In the genomic region with DNA sequence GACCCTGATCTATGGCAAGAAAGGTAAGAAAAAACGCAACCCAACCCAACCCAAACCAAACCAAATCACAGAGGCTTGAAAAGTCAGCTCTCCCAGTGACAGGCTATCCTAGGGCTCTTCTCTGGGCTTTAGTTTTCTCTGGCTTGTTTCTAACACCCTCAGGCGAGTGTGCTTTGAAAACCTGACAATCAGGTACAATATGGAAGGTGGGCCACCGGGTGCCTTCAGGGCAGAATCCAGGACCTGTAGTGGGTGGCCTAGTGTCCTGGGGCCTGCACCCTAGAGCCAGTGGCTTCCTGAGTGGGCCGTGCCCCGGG, we compare ENCODE assay signal across 8 cellular contexts. TPM values are rescaled to one million over a fixed set of nuclear protein-coding genes. Genes with fewer than 3 reads are reported as not detected.
DNase-seq lines count a peak whose midpoint lies in the region; ATAC-seq and TF ChIP-seq lines count a peak whose summit lies in the region.

No MANE protein-coding gene starts in this region.

- H3K4me3 Mint-ChIP-seq in HFFc6 (peak overlapping the region; percentile 70), immature natural killer cell (peak overlapping the region; percentile 63 to 86 (median 71))
- H3K4me3 Mint-ChIP-seq in stimulated activated naive B cell treated with anti-CD40 and anti-IgM and Interleukin-4, amounts not matched to agents 10 μg/mL and 1 μg/mL and 100 μg/mL, for 72 hours, result peak overlapping the region; percentile 32 to 90

- 48 to 70% (median 52%) methylated on average over 3 to 5 of the region's 5 CpGs for WGBS in adrenal gland, 4 donors

- H3K27ac ChIP-seq in adrenal gland, result peak overlapping the region in 4 of 5 donors; percentile 77 to 92 (median 86)

- no peaks in the 10 kb centered on the region for H3K36me3 Mint-ChIP-seq in HFFc6 (ENCODE audit: low read depth)
- H3K36me3 Mint-ChIP-seq in immature natural killer cell, result no peaks in the 10 kb centered on the region
- H3K36me3 Mint-ChIP-seq in stimulated activated naive B cell treated with anti-CD40 and anti-IgM and Interleukin-4, amounts not matched to agents 10 μg/mL and 1 μg/mL and 100 μg/mL, for 72 hours, result peaks cover 0 to 3% of the 10 kb centered on the region in 2 donors

- DNase-seq in HFFc6 (no peak), adrenal gland (no peak), immature natural killer cell (no peak), inferior parietal cortex (ENCODE audit: extremely low spot score) (no peak), NCI-H2081 treated with DMSO at 0.1 percent for 48 hours (lab: John Stamatoyannopoulos, UW) (no peak), NCI-H1092 (lab: John Stamatoyannopoulos, UW) (no peak)
- no peak for DNase-seq in stimulated activated naive B cell treated with anti-CD40 and anti-IgM and Interleukin-4, amounts not matched to agents 10 μg/mL and 1 μg/mL and 100 μg/mL, for 72 hours

- H3K9me3 Mint-ChIP-seq in HFFc6 (no peaks in the 10 kb centered on the region), immature natural killer cell (no peaks in the 10 kb centered on the region)
- no peaks in the 10 kb centered on the region for H3K9me3 Mint-ChIP-seq in stimulated activated naive B cell treated with anti-CD40 and anti-IgM and Interleukin-4, amounts not matched to agents 10 μg/mL and 1 μg/mL and 100 μg/mL, for 72 hours

- H3K4me1 ChIP-seq in adrenal gland (replicated peaks in 1 of 2), result peaks cover 6 to 7% of the 10 kb centered on the region in 2 donors

- H3K27ac Mint-ChIP-seq in HFFc6 (peak overlapping the region; percentile 93), immature natural killer cell (peak overlapping the region; percentile 65 to 95 (median 91))
- H3K27ac Mint-ChIP-seq in stimulated activated naive B cell treated with anti-CD40 and anti-IgM and Interleukin-4, amounts not matched to agents 10 μg/mL and 1 μg/mL and 100 μg/mL, for 72 hours, result peak overlapping the region; percentile 88

- no peaks in the 10 kb centered on the region for H3K9me3 ChIP-seq in adrenal gland (replicated peaks in 1 of 3)

- H3K27me3 Mint-ChIP-seq in HFFc6 (ENCODE audit: insufficient read depth), result peaks cover 3% of the 10 kb centered on the region; the same call in 1 of the 2 replicates
- peaks cover 11 to 12% (median 12%) of the 10 kb centered on the region in 3 donors for H3K27me3 Mint-ChIP-seq in immature natural killer cell (ENCODE audit: low read depth in 3 of 3)
- no peaks in the 10 kb centered on the region for H3K27me3 Mint-ChIP-seq in stimulated activated naive B cell treated with anti-CD40 and anti-IgM and Interleukin-4, amounts not matched to agents 10 μg/mL and 1 μg/mL and 100 μg/mL, for 72 hours

- H3K4me1 Mint-ChIP-seq in HFFc6 (ENCODE audit: low read depth) (peaks cover 46% of the 10 kb centered on the region), immature natural killer cell (peaks cover 11 to 21% of the 10 kb centered on the region in 2 donors)
- peaks cover 47 to 72% of the 10 kb centered on the region in 2 donors for H3K4me1 Mint-ChIP-seq in stimulated activated naive B cell treated with anti-CD40 and anti-IgM and Interleukin-4, amounts not matched to agents 10 μg/mL and 1 μg/mL and 100 μg/mL, for 72 hours

- no peak for ATAC-seq in stimulated activated naive B cell treated with anti-CD40 and anti-IgM and Interleukin-4, amounts not matched to agents 10 μg/mL and 1 μg/mL and 100 μg/mL, for 72 hours (replicated peaks)
- ATAC-seq in HG02610 (IDR thresholded peaks at IDR 0.05; ENCODE audit: unreplicated experiment), result no peak

- intact Hi-C loops in adrenal gland (cut with DNase I), result loop anchor here (5.0 to 10.0 kb wide), 2 partner anchors 309 to 311 kb away; no protein-coding TSS in a partner anchor

- no peaks in the 10 kb centered on the region for H3K36me3 ChIP-seq in adrenal gland (replicated peaks in 1 of 2)

- TF ChIP-seq POLR2A in adrenal gland (IDR thresholded peaks at IDR 0.05), result no peak

- H3K27me3 ChIP-seq in adrenal gland, result no peaks in the 10 kb centered on the region

- peak overlapping the region in 2 of 4 donors; percentile 51 to 63 for H3K4me3 ChIP-seq in adrenal gland

- TF ChIP-seq CTCF in HFFc6 (IDR thresholded peaks at IDR 0.05), result no peak
- TF ChIP-seq CTCF in adrenal gland (IDR thresholded peaks at IDR 0.05), result no peak

RNA-seq across cellular contexts. Expression of gene BHLHE40, which starts 46.8 kb away (rescaled TPM):
- total RNA-seq in HFFc6 (2021; fragmentation: NEBNext Ultra II Directional; extraction: Animal tissue kit (Norgen Biotek cat#: 25700)), result 10 to 100 TPM; 10.2 to 11.8 (median 10.7) TPM
- total RNA-seq in adrenal gland, result 100 to 1,000 TPM in 4 of 8 donors, 10 to 100 TPM in 4; 57.2 to 224 (median 118) TPM
- polyA plus RNA-seq in adrenal gland (10 to 100 TPM; 19.1 to 50.2 (median 49.8) TPM), immature natural killer cell (10 to 100 TPM; 51.4 to 91.9 (median 64.4) TPM)

Comparison
In these comparisons a context has a peak if more than half of its experiments do, and no peak if none do; other contexts are left out.
1. RNA of gene BHLHE40, which starts 46.8 kb away (total RNA-seq): 57.2 to 224 TPM in adrenal gland; 10.2 to 11.8 TPM in HFFc6; every median in the first group is over 4 times any median in the second.
2. Peak in every context shown above with its lines, with median percentiles within 50 percentile points of each other: H3K27ac Mint-ChIP-seq and H3K4me3 Mint-ChIP-seq.